1 cellular context compared by ENCODE assay signal in genomic region chr12:47463918-47464317, GRCh38.
TF ChIP-seq lines count a peak whose summit lies in the region.

No MANE protein-coding gene starts in this region.

TF ChIP-seq in HEK293, 187 proteins besides CTCF, POLR2A, EP300 and RAD21:
- TF ChIP-seq, protein P1, sequence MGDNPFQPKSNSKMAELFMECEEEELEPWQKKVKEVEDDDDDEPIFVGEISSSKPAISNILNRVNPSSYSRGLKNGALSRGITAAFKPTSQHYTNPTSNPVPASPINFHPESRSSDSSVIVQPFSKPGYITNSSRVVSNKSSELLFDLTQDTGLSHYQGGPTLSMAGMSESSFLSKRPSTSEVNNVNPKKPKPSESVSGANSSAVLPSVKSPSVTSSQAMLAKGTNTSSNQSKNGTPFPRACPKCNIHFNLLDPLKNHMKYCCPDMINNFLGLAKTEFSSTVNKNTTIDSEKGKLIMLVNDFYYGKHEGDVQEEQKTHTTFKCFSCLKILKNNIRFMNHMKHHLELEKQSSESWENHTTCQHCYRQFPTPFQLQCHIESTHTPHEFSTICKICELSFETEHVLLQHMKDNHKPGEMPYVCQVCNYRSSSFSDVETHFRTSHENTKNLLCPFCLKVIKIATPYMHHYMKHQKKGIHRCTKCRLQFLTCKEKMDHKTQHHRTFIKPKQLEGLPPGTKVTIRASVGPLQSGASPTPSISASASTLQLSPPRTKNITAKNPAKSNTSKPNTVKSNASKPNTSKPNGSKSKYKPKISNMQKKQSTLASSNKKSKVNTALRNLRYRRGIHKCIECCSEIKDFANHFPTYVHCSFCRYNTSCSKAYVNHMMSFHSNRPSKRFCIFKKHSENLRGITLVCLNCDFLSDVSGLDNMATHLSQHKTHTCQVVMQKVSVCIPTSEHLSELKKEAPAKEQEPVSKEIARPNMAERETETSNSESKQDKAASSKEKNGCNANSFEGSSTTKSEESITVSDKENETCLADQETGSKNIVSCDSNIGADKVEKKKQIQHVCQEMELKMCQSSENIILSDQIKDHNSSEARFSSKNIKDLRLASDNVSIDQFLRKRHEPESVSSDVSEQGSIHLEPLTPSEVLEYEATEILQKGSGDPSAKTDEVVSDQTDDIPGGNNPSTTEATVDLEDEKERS (tag by site-specific recombination; IDR thresholded peaks at IDR 0.05), result peak; percentile 86; the same call in 1 of the 2 replicates
- TF ChIP-seq ZNF146 (tag by site-specific recombination; IDR thresholded peaks at IDR 0.05), result peak; percentile 88
TF ChIP-seq in HEK293: peak in this region for 2; not testable (repeated sequence) for 185.
